In genomic region chr19:15200575-15201364, GRCh38 we compare ENCODE assay signal across 7 cellular contexts. TPM values are rescaled to one million over a fixed set of nuclear protein-coding genes. Genes with fewer than 3 reads are reported as not detected.
DNase-seq lines count a peak whose midpoint lies in the region; ATAC-seq and TF ChIP-seq lines count a peak whose summit lies in the region.

TSS of gene NOTCH3 (minus strand) at chr19:15200995. CDS start at chr19:15200905, 90 bp downstream.

- H3K9me3 ChIP-seq in breast epithelium (no peaks in the 10 kb centered on the region), thoracic aorta (no peaks in the 10 kb centered on the region)

- peak within 1 kb of the TSS; percentile 91 to 97 for H3K27ac ChIP-seq in breast epithelium
- H3K27ac ChIP-seq in thoracic aorta, result peak within 1 kb of the TSS; percentile 90 to 94

- peak; percentile 81 for DNase-seq in HuH-7.5 (ENCODE audit: low spot score)
- DNase-seq in breast epithelium (ENCODE audit: low spot score in 2 of 2), result no peak
- DNase-seq in left kidney (ENCODE audit: low read depth, low spot score), result peak; percentile 82
- no peak for DNase-seq in thoracic aorta (ENCODE audit: low spot score)
- DNase-seq in NCI-H226, result no peak
- DNase-seq in pons (ENCODE audit: low spot score), result no peak

- H3K36me3 ChIP-seq in breast epithelium (no peaks in the 10 kb centered on the region), thoracic aorta (peaks cover 6% of the 10 kb centered on the region)

- intact Hi-C loops in breast epithelium (cut with DNase I; ENCODE audit: low total_unique reads), result no loop called here

- TF ChIP-seq CTCF in breast epithelium (IDR thresholded peaks at IDR 0.05) (no peak), thoracic aorta (IDR thresholded peaks at IDR 0.05) (no peak)

- H3K4me1 ChIP-seq in breast epithelium (peaks cover 0 to 13% of the 10 kb centered on the region in 2 donors), thoracic aorta (ENCODE audit: control insufficient read depth in 1 of 2, low read depth in 2 of 2) (peaks cover 14 to 38% of the 10 kb centered on the region in 2 donors)

- no peak for ATAC-seq in thoracic aorta (ENCODE audit: insufficient number of reproducible peaks, low FRiP score, low read depth)
- ATAC-seq in GM21390 (IDR thresholded peaks at IDR 0.05; ENCODE audit: unreplicated experiment), result no peak

- H3K27me3 ChIP-seq in breast epithelium (no peaks in the 10 kb centered on the region), thoracic aorta (replicated peaks; ENCODE audit: insufficient read depth) (no peaks in the 10 kb centered on the region)

- TF ChIP-seq POLR2A in breast epithelium (IDR thresholded peaks at IDR 0.05), result no peak

- H3K4me3 ChIP-seq in breast epithelium (peak within 1 kb of the TSS; percentile 46 to 88 (median 70)), thoracic aorta (peak within 1 kb of the TSS; percentile 90)

RNA-seq across cellular contexts. Expression of gene NOTCH3, which starts in this region (rescaled TPM):
- total RNA-seq in breast epithelium (10 to 100 TPM; 22.0 to 36.4 (median 22.7) TPM), thoracic aorta (100 to 1,000 TPM; 289 to 448 TPM)

Comparison
In these comparisons a context has a peak if more than half of its experiments do, and no peak if none do; other contexts are left out.
1. RNA of gene NOTCH3 (total RNA-seq): 289 to 448 TPM in thoracic aorta; 22.0 to 36.4 TPM in breast epithelium; every median in the first group is over 4 times any median in the second.
2. DNase-seq: peak in HuH-7.5 (single experiment) and left kidney (single experiment); none in breast epithelium (0 of 2), thoracic aorta (single experiment), NCI-H226 (single experiment) and pons (single experiment).